ENCODE assay signal across 19 cellular contexts in the genomic region with DNA sequence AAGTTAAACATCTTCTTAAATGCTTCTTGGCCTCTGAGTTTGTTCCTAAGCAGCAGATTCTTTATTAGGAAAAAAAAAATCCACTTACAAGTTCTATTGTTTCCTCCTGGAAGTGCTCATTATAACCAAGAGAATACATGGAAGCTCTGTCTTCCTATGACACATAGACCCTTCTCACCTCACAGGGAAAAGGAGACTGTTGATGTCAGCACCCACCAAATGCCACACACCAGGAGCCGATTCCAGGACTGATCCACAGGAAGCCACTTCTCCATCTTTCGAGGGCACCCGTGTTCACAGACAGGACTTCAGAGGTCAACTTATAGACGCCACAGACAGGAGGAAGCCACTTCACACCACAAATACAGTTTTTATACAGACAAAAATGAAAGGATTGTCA. TPM values are rescaled to one million over a fixed set of nuclear protein-coding genes. Genes with fewer than 3 reads are reported as not detected.
A peak's percentile ranks its signal among the peaks of the same experiment; 100 is the strongest.
DNase-seq lines count a peak whose midpoint lies in the region; ATAC-seq, FAIRE-seq and TF ChIP-seq lines count a peak whose summit lies in the region.
"Had no signal": no experiment of that assay in that cellular context is flagged by ENCODE, and none has a peak within 500 bp of the region (broad histone marks: within the 10 kb centered on the region; RNA-seq: fewer than 3 reads in every experiment).

No MANE protein-coding gene starts in this region.

- no peak for TF ChIP-seq CTCF in heart left ventricle (IDR thresholded peaks at IDR 0.05)
- TF ChIP-seq CTCF in K562 (IDR thresholded peaks at IDR 0.05 in 2 of 3, conservative IDR thresholded peaks at IDR 0.05 in 1 of 3; ENCODE audit: insufficient read depth in 2 of 3, low read depth in 1 of 3, low read length in 3 of 3), result no peak
- no peak for TF ChIP-seq CTCF in left lung (IDR thresholded peaks at IDR 0.05)
- no peak for TF ChIP-seq CTCF in thoracic aorta (IDR thresholded peaks at IDR 0.05)
- no peak for TF ChIP-seq CTCF in neural progenitor cell (IDR thresholded peaks at IDR 0.05)
- TF ChIP-seq CTCF in omental fat pad (IDR thresholded peaks at IDR 0.05), result no peak

- peaks cover 0 to 4% (median 0%) of the 10 kb centered on the region in 7 donors for H3K4me1 Mint-ChIP-seq in naive thymus-derived CD4-positive, alpha-beta T cell
- peaks cover 32% of the 10 kb centered on the region for H3K4me1 Mint-ChIP-seq in neural progenitor cell
- H3K4me1 Mint-ChIP-seq: activated naive CD4-positive, alpha-beta T cell treated with anti-CD3 and anti-CD28 coated beads, Interleukin-2, amount 50 U/mL, for 24 hours; CD4-positive, alpha-beta memory T cell; naive B cell had no signal

- TF ChIP-seq EP300 in K562 (IDR thresholded peaks at IDR 0.05; ENCODE audit: low read length), result no peak

- peaks cover 0 to 2% (median 0%) of the 10 kb centered on the region in 5 donors for H3K36me3 Mint-ChIP-seq in naive thymus-derived CD4-positive, alpha-beta T cell
- H3K36me3 Mint-ChIP-seq in neural progenitor cell, result peaks cover 2% of the 10 kb centered on the region
- H3K36me3 Mint-ChIP-seq: CD4-positive, alpha-beta memory T cell; IgD-negative memory B cell had no signal

- peaks cover 0 to 5% (median 0%) of the 10 kb centered on the region in 11 donors for H3K9me3 Mint-ChIP-seq in naive thymus-derived CD4-positive, alpha-beta T cell
- H3K9me3 Mint-ChIP-seq in neural progenitor cell, result peaks cover 6% of the 10 kb centered on the region
- H3K9me3 Mint-ChIP-seq: GM23338 had no signal

- H2AFZ ChIP-seq in K562 (ENCODE audit: low read depth, low read length) (no peak overlapping the region), neural progenitor cell (replicated peaks) (no peak overlapping the region)
- H2AFZ ChIP-seq: GM23338 had no signal

- no peak for TF ChIP-seq RAD21 in K562 (CRISPR knock-in tag; conservative IDR thresholded peaks at IDR 0.05 in 1 of 2, IDR thresholded peaks at IDR 0.05 in 1 of 2)

- POLR2A ChIA-PET in K562 (lab: Yijun Ruan, JAX), result interaction anchor here (0.6 to 2.2 kb wide), 7 partner anchors 9 to 416 kb away, joined by 3 to 20 read pairs (median 3); a partner anchor contains a TSS
- POLR2A ChIA-PET in naive thymus-derived CD4-positive, alpha-beta T cell (lab: Charles Lee), result no interaction called here

- WGBS in heart left ventricle, 4 donors, result 61 to 67% (median 64%) methylated on average over 4 of the region's 4 CpGs
- 42% methylated on average over 4 of the region's 4 CpGs for WGBS in K562 (ENCODE audit: insufficient coverage, low coverage, missing lambda C conversion rate)

- CTCF ChIA-PET in K562 (lab: Yijun Ruan, JAX; ENCODE audit: low intra/inter-chr PET ratio), result no interaction called here
- CTCF ChIA-PET in naive thymus-derived CD4-positive, alpha-beta T cell (lab: Charles Lee), result no interaction called here

- in situ Hi-C loops in K562 (cut with MboI), result no loop called here

- peaks cover 9% of the 10 kb centered on the region; the same call in 1 of the 2 replicates for H4K20me1 ChIP-seq in K562 (replicated peaks; ENCODE audit: control insufficient read depth, insufficient read depth, low read length)
- H4K20me1 ChIP-seq in neural progenitor cell (ENCODE audit: low read depth), result no peaks in the 10 kb centered on the region

- H3K79me2 ChIP-seq in K562 (ENCODE audit: control insufficient read depth, insufficient read depth, low read length) (no peaks in the 10 kb centered on the region), neural progenitor cell (ENCODE audit: low read depth) (no peaks in the 10 kb centered on the region)

- no peaks in the 10 kb centered on the region for H3K36me3 ChIP-seq in heart left ventricle
- no peaks in the 10 kb centered on the region for H3K36me3 ChIP-seq in K562 (ENCODE audit: control insufficient read depth, insufficient read depth, low read length)
- H3K36me3 ChIP-seq in left lung, result no peaks in the 10 kb centered on the region
- no peaks in the 10 kb centered on the region for H3K36me3 ChIP-seq in thoracic aorta
- no peaks in the 10 kb centered on the region for H3K36me3 ChIP-seq in naive thymus-derived CD4-positive, alpha-beta T cell (ENCODE audit: control insufficient read depth in 2 of 3, insufficient read depth in 3 of 3, low read length in 3 of 3)
- no peaks in the 10 kb centered on the region for H3K36me3 ChIP-seq in neural progenitor cell

- no TSS peak for BruUV-seq in K562 (replicated peaks; lab: Mats Ljungman, UMichigan)

- no peaks in the 10 kb centered on the region for H3F3A ChIP-seq in neural progenitor cell (ENCODE audit: low read depth)

- H3K4me1 ChIP-seq in heart left ventricle (peaks cover 0 to 24% (median 12%) of the 10 kb centered on the region in 12 donors), K562 (replicated peaks in 1 of 2; ENCODE audit: control insufficient read depth in 2 of 2, insufficient read depth in 2 of 2, low read length in 2 of 2) (peaks cover 28 to 33% of the 10 kb centered on the region in 2 experiments), left lung (peaks cover 4% of the 10 kb centered on the region in 2 donors), thoracic aorta (ENCODE audit: control insufficient read depth in 1 of 2, low read depth in 2 of 2) (peaks cover 11 to 25% of the 10 kb centered on the region in 2 donors), neural progenitor cell (peaks cover 4% of the 10 kb centered on the region)
- no peaks in the 10 kb centered on the region for H3K4me1 ChIP-seq in naive thymus-derived CD4-positive, alpha-beta T cell (ENCODE audit: control insufficient read depth in 2 of 2, insufficient read depth in 2 of 2, low read length in 2 of 2)

- H3K27ac ChIP-seq in heart left ventricle (peak overlapping the region in 2 of 12 donors; percentile 6), K562 (ENCODE audit: extremely low read depth, low read depth, low read length) (no peak overlapping the region), left lung (peak overlapping the region in 1 of 2 donors; percentile 39), thoracic aorta (peak overlapping the region; percentile 81 to 86), neural progenitor cell (no peak overlapping the region)
- H3K27ac ChIP-seq in naive thymus-derived CD4-positive, alpha-beta T cell (ENCODE audit: low read depth, low read length), result no peak overlapping the region

- H3K9ac ChIP-seq in K562 (ENCODE audit: insufficient read depth in 1 of 2, low read depth in 2 of 2, low read length in 2 of 2) (no peak overlapping the region), neural progenitor cell (no peak overlapping the region)

- peaks cover 0 to 8% (median 0%) of the 10 kb centered on the region in 12 donors for H3K9me3 ChIP-seq in heart left ventricle
- peaks cover 5% of the 10 kb centered on the region; the same call in 1 of the 2 replicates for H3K9me3 ChIP-seq in K562 (replicated peaks; ENCODE audit: control insufficient read depth, insufficient read depth, low read depth, low read length)
- peaks cover 0 to 2% of the 10 kb centered on the region in 2 donors for H3K9me3 ChIP-seq in left lung
- no peaks in the 10 kb centered on the region for H3K9me3 ChIP-seq in thoracic aorta
- no peaks in the 10 kb centered on the region for H3K9me3 ChIP-seq in naive thymus-derived CD4-positive, alpha-beta T cell (ENCODE audit: control insufficient read depth in 2 of 3, low read length in 3 of 3)
- no peaks in the 10 kb centered on the region for H3K9me3 ChIP-seq in neural progenitor cell (ENCODE audit: low read depth)

- DNase-seq in heart left ventricle (no peak), Right ventricle myocardium inferior (ENCODE audit: missing footprints) (no peak), K562 (ENCODE audit: extremely low read depth in 1 of 4, low spot score in 3 of 4) (no peak), left lung (no peak), thoracic aorta (ENCODE audit: low spot score) (no peak), neural progenitor cell (ENCODE audit: low spot score) (no peak), omental fat pad (ENCODE audit: low spot score) (no peak)
- no peak for DNase-seq in naive thymus-derived CD4-positive, alpha-beta T cell
- DNase-seq: activated CD4-positive, alpha-beta memory T cell treated with anti-CD3 and anti-CD28 coated beads for 36 hours; activated T-cell treated with anti-CD3 and anti-CD28 coated beads, Interleukin-2, amount 50 U/mL, for 24 hours; CD4-positive, alpha-beta memory T cell; DMS79 treated with DMSO at 0.1 percent for 48 hours; effector CD4-positive, alpha-beta T cell; naive B cell had no signal

- no peak overlapping the region for H3K4me3 Mint-ChIP-seq in naive thymus-derived CD4-positive, alpha-beta T cell
- H3K4me3 Mint-ChIP-seq in neural progenitor cell, result no peak overlapping the region
- H3K4me3 Mint-ChIP-seq: activated CD4-positive, alpha-beta memory T cell treated with anti-CD3 and anti-CD28 coated beads for 36 hours; activated naive CD4-positive, alpha-beta T cell treated with anti-CD3 and anti-CD28 coated beads, Interleukin-2, amount 50 U/mL, for 24 hours; activated T-cell treated with anti-CD3 and anti-CD28 coated beads, Interleukin-2, amount 50 U/mL, for 24 hours; CD4-positive, alpha-beta memory T cell; GM23338; IgD-negative memory B cell; stimulated activated naive CD8-positive, alpha-beta T cell treated with anti-CD3 and anti-CD28 coated beads, Interleukin-15, Interleukin-2, amounts not matched to agents 100 ng/mL and 50 ng/mL, for 24 hours had no signal

- H3K4me2 ChIP-seq in K562 (ENCODE audit: insufficient read depth, low read length) (no peak overlapping the region), neural progenitor cell (no peak overlapping the region)
- H3K4me2 ChIP-seq: GM23338 had no signal

- no peak overlapping the region for H3K27ac Mint-ChIP-seq in naive thymus-derived CD4-positive, alpha-beta T cell
- H3K27ac Mint-ChIP-seq in neural progenitor cell, result no peak overlapping the region
- H3K27ac Mint-ChIP-seq: activated CD4-positive, alpha-beta memory T cell treated with anti-CD3 and anti-CD28 coated beads for 36 hours; activated naive CD4-positive, alpha-beta T cell treated with anti-CD3 and anti-CD28 coated beads, Interleukin-2, amount 50 U/mL, for 24 hours; activated T-cell treated with anti-CD3 and anti-CD28 coated beads, Interleukin-2, amount 50 U/mL, for 24 hours; CD4-positive, alpha-beta memory T cell; GM23338; IgD-negative memory B cell; stimulated activated naive CD8-positive, alpha-beta T cell treated with anti-CD3 and anti-CD28 coated beads, Interleukin-15, Interleukin-2, amounts not matched to agents 100 ng/mL and 50 ng/mL, for 24 hours had no signal

- no peaks in the 10 kb centered on the region for H3K9me1 ChIP-seq in K562 (ENCODE audit: control insufficient read depth, insufficient read depth, low read length)

- TF ChIP-seq POLR2A in heart left ventricle (IDR thresholded peaks at IDR 0.05) (no peak), K562 (conservative IDR thresholded peaks at IDR 0.05) (no peak)

- ATAC-seq in heart left ventricle (peak in 3 of 4 donors; percentile 27 to 91 (median 63)), Right ventricle myocardium inferior (no peak), K562 (no peak), left lung (peak; percentile 6), thoracic aorta (ENCODE audit: insufficient number of reproducible peaks, low FRiP score, low read depth) (no peak), omental fat pad (ENCODE audit: low FRiP score) (no peak)
- no peak for ATAC-seq in naive thymus-derived CD4-positive, alpha-beta T cell
- ATAC-seq: GM23338 had no signal

- no peak for FAIRE-seq in K562 (lab: Jason Lieb, UNC)

- intact Hi-C loops in heart left ventricle (cut with DNase I) (loop anchor here in 3 of 10 donors (10.0 kb wide), 1 partner anchor 225 kb away; no protein-coding TSS in a partner anchor), Right ventricle myocardium inferior (cut with DNase I) (no loop called here), K562 (cut with micrococcal nuclease) (no loop called here), left lung (cut with DNase I) (no loop called here)
- intact Hi-C loops in naive thymus-derived CD4-positive, alpha-beta T cell (cut with micrococcal nuclease), result no loop called here

- H3K4me3 ChIP-seq in heart left ventricle, result no peak overlapping the region
- no peak overlapping the region for H3K4me3 ChIP-seq in K562
- H3K4me3 ChIP-seq in left lung, result no peak overlapping the region
- H3K4me3 ChIP-seq in thoracic aorta, result no peak overlapping the region
- H3K4me3 ChIP-seq in naive thymus-derived CD4-positive, alpha-beta T cell (ENCODE audit: low read length), result no peak overlapping the region
- no peak overlapping the region for H3K4me3 ChIP-seq in neural progenitor cell
- H3K4me3 ChIP-seq: GM23338 had no signal

- H3K27me3 Mint-ChIP-seq in naive thymus-derived CD4-positive, alpha-beta T cell, result peaks cover 0 to 43% (median 0%) of the 10 kb centered on the region in 5 donors
- peaks cover 6% of the 10 kb centered on the region for H3K27me3 Mint-ChIP-seq in neural progenitor cell (ENCODE audit: insufficient read depth, low read depth)
- H3K27me3 Mint-ChIP-seq: stimulated activated naive CD8-positive, alpha-beta T cell treated with anti-CD3 and anti-CD28 coated beads, Interleukin-15, Interleukin-2, amounts not matched to agents 100 ng/mL and 50 ng/mL, for 24 hours had no signal

- peaks cover 0 to 66% (median 8%) of the 10 kb centered on the region in 9 donors for H3K27me3 ChIP-seq in heart left ventricle
- H3K27me3 ChIP-seq in K562 (ENCODE audit: control insufficient read depth in 2 of 2, insufficient read depth in 2 of 2, low read length in 2 of 2), result no peaks in the 10 kb centered on the region
- no peaks in the 10 kb centered on the region for H3K27me3 ChIP-seq in left lung
- H3K27me3 ChIP-seq in thoracic aorta (replicated peaks; ENCODE audit: insufficient read depth), result no peaks in the 10 kb centered on the region
- no peaks in the 10 kb centered on the region for H3K27me3 ChIP-seq in naive thymus-derived CD4-positive, alpha-beta T cell (ENCODE audit: control insufficient read depth in 2 of 2, insufficient read depth in 2 of 2, low read length in 2 of 2)
- no peaks in the 10 kb centered on the region for H3K27me3 ChIP-seq in neural progenitor cell

RNA-seq across cellular contexts. Expression of a gene that starts 13.4 kb away (rescaled TPM):
- total RNA-seq in heart left ventricle, result not detected
- polyA plus RNA-seq in heart left ventricle, result not detected
- total RNA-seq in Right ventricle myocardium inferior, result not detected
- not detected in 2 replicates for total RNA-seq in K562 (2011; cell fraction: chromatin; rRNA removed; ENCODE audit: low replicate concordance)
- total RNA-seq in K562 (2011; cell fraction: nucleolus; rRNA removed), result not detected in 2 replicates
- total RNA-seq in K562 (2011; cell fraction: nucleoplasm; rRNA removed), result not detected in 2 replicates
- total RNA-seq in K562 (2014; rRNA removed), result not detected in 2 replicates
- not detected in 2 replicates for total RNA-seq in K562 (2014; rRNA removed; fragmentation: Illumina TruSeq; extraction: Trizol)
- total RNA-seq in K562 (2015; rRNA removed; fragmentation: Illumina TruSeq; extraction: Trizol), result not detected in 2 replicates
- total RNA-seq in K562 (2021), result not detected in 2 replicates
- not detected in 2 replicates for polyA plus RNA-seq in K562 (2011; rRNA removed)
- polyA plus RNA-seq in K562 (2011; cell fraction: cytosol; rRNA removed), result not detected in 2 replicates
- not detected in 2 replicates for polyA plus RNA-seq in K562 (2011; cell fraction: nucleus; rRNA removed)
- polyA plus RNA-seq in K562 (2012), result not detected in 2 replicates
- polyA plus RNA-seq in K562 (2014; fragmentation: Illumina TruSeq; extraction: Trizol), result not detected in 2 replicates
- not detected for polyA plus RNA-seq in K562 (2014; fragmentation: Nextera tagmentation; extraction: Ambion mirVana)
- not detected in 2 replicates for polyA plus RNA-seq in K562 (2014; rRNA removed)
- polyA minus RNA-seq in K562 (2011; rRNA and poly(A)+ RNA removed), result not detected in 2 replicates
- not detected in 2 replicates for polyA minus RNA-seq in K562 (2011; cell fraction: cytosol; rRNA and poly(A)+ RNA removed)
- not detected in 2 replicates for polyA minus RNA-seq in K562 (2011; cell fraction: nucleus; rRNA and poly(A)+ RNA removed)
- total RNA-seq in left lung, result under 1 TPM in 1 of 2 donors, not detected in 1; 0.26 TPM
- total RNA-seq in thoracic aorta, result not detected
- total RNA-seq in naive thymus-derived CD4-positive, alpha-beta T cell, result under 1 TPM in 1 of 5 experiments, not detected in 4; 0.05 TPM
- not detected for polyA plus RNA-seq in naive thymus-derived CD4-positive, alpha-beta T cell
- total RNA-seq in neural progenitor cell (ENCODE audit: low replicate concordance), result not detected in 2 replicates
- total RNA-seq in omental fat pad, result not detected
- total RNA-seq: activated CD4-positive, alpha-beta memory T cell treated with anti-CD3 and anti-CD28 coated beads for 36 hours; CD4-positive, alpha-beta memory T cell; GM23338; lower leg skin had no signal
- polyA plus RNA-seq: CD4-positive, alpha-beta memory T cell; GM23338; IgD-negative memory B cell had no signal

RNA-seq across cellular contexts. Expression of a gene that starts 37.4 kb away (rescaled TPM):
- total RNA-seq in heart left ventricle (1 to 10 TPM in 2 of 9 donors, under 1 TPM in 2, not detected in 5; 0.17 to 5.1 (median 1.2) TPM), Right ventricle myocardium inferior (0.38 TPM), K562 (2014; rRNA removed) (0.12 TPM in 1 of 2 replicates, not detected in the other), K562 (2014; rRNA removed; fragmentation: Illumina TruSeq; extraction: Trizol) (0.16 and 0.22 TPM in 2 replicates), K562 (2015; rRNA removed; fragmentation: Illumina TruSeq; extraction: Trizol) (not detected in 2 replicates), K562 (2021) (0.16 and 0.22 TPM in 2 replicates), left lung (1 to 10 TPM; 5.3 to 5.6 TPM), thoracic aorta (1 to 10 TPM; 2.6 to 5.4 TPM), neural progenitor cell (ENCODE audit: low replicate concordance) (0.09 and 0.11 TPM in 2 replicates), omental fat pad (1 to 10 TPM in 3 of 4 donors, under 1 TPM in 1; 0.56 to 5.9 (median 2.8) TPM)
- polyA plus RNA-seq in heart left ventricle (under 1 TPM; 0.06 to 0.30 TPM), K562 (2011; rRNA removed) (0.07 TPM in 1 of 2 replicates, not detected in the other), K562 (2014; fragmentation: Illumina TruSeq; extraction: Trizol) (0.12 and 0.32 TPM in 2 replicates), K562 (2014; fragmentation: Nextera tagmentation; extraction: Ambion mirVana) (under 1 TPM; 0.08 to 0.17 TPM), K562 (2014; rRNA removed) (not detected in 2 replicates)
- total RNA-seq in K562 (2011; cell fraction: chromatin; rRNA removed; ENCODE audit: low replicate concordance), result not detected in 2 replicates
- total RNA-seq in K562 (2011; cell fraction: nucleolus; rRNA removed), result not detected in 2 replicates
- not detected in 2 replicates for total RNA-seq in K562 (2011; cell fraction: nucleoplasm; rRNA removed)
- polyA plus RNA-seq in K562 (2011; cell fraction: cytosol; rRNA removed), result not detected in 2 replicates
- not detected in 2 replicates for polyA plus RNA-seq in K562 (2011; cell fraction: nucleus; rRNA removed)
- 0.07 and 0.14 TPM in 2 replicates for polyA plus RNA-seq in K562 (2012)
- polyA minus RNA-seq in K562 (2011; rRNA and poly(A)+ RNA removed), result not detected in 2 replicates
- not detected in 2 replicates for polyA minus RNA-seq in K562 (2011; cell fraction: cytosol; rRNA and poly(A)+ RNA removed)
- not detected in 2 replicates for polyA minus RNA-seq in K562 (2011; cell fraction: nucleus; rRNA and poly(A)+ RNA removed)
- total RNA-seq in naive thymus-derived CD4-positive, alpha-beta T cell, result 10 to 100 TPM in 1 of 5 experiments, under 1 TPM in 2, not detected in 2; 0.32 to 12.5 (median 0.40) TPM
- polyA plus RNA-seq in naive thymus-derived CD4-positive, alpha-beta T cell, result 1 to 10 TPM in 1 of 2 donors, under 1 TPM in 1; 0.79 to 1.1 TPM

Comparison
In these comparisons a context has a peak if more than half of its experiments do, and no peak if none do; other contexts are left out.
1. ATAC-seq: peak in heart left ventricle (3 of 4) and left lung (single experiment); none in Right ventricle myocardium inferior (single experiment), K562 (single experiment), thoracic aorta (single experiment), naive thymus-derived CD4-positive, alpha-beta T cell (single experiment) and omental fat pad (single experiment).
2. H3K27ac ChIP-seq: peak in thoracic aorta (2 of 2); none in K562 (single experiment), naive thymus-derived CD4-positive, alpha-beta T cell (single experiment) and neural progenitor cell (single experiment).